16 cellular contexts compared by ENCODE assay signal in the genomic region with DNA sequence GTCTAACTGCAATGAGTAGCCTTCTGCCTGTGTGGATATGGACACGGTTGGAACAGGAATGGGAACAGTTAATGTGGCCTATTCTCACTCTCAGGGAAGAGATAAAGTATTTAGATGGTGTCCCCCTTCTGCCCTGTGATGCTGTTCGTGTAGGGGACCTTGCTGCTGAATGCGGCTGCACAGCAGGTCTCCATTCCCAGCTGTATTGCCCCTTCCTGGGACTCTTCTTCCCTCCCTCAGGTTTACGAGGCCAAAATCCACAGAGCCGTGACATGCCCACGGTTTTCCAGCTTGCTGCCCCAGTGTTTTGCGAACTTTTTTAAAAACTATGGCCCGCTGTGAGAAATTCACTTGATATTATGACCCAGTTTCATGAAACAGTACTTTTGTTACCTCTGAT. TPM values are rescaled to one million over a fixed set of nuclear protein-coding genes. Genes with fewer than 3 reads are reported as not detected.
DNase-seq lines count a peak whose midpoint lies in the region; ATAC-seq and TF ChIP-seq lines count a peak whose summit lies in the region.
"Had no signal": no experiment of that assay in that cellular context is flagged by ENCODE, and none has a peak within 500 bp of the region (broad histone marks: within the 10 kb centered on the region; RNA-seq: fewer than 3 reads in every experiment).

No MANE protein-coding gene starts in this region.

- H3K4me1 Mint-ChIP-seq in activated B cell treated with CpG ODN at 0.5 μM for 24 hours = peaks cover 53% of the 10 kb centered on the region
- peaks cover 49% of the 10 kb centered on the region for H3K4me1 Mint-ChIP-seq in activated T-helper 1 cell treated with anti-CD3 and anti-CD28 coated beads, Interleukin-12 subunit alpha, Interleukin-12 subunit beta, Interleukin-2, Interleukin-4 antibody, amounts not matched to agents 30 ng/mL and 10 ng/mL and 1 ng/mL, durations not matched to agents 14 hours and 24 hours and 36 hours (ENCODE audit: low read depth)

- H3K4me3 Mint-ChIP-seq in activated B cell treated with CpG ODN at 0.5 μM for 24 hours = no peak overlapping the region
- no peak overlapping the region for H3K4me3 Mint-ChIP-seq in activated T-helper 1 cell treated with anti-CD3 and anti-CD28 coated beads, Interleukin-12 subunit alpha, Interleukin-12 subunit beta, Interleukin-2, Interleukin-4 antibody, amounts not matched to agents 30 ng/mL and 10 ng/mL and 1 ng/mL, durations not matched to agents 14 hours and 24 hours and 36 hours

- H3K9ac ChIP-seq in MM.1S (ENCODE audit: low read length) = no peak overlapping the region

- H3K9me3 Mint-ChIP-seq in activated B cell treated with CpG ODN at 0.5 μM for 24 hours = no peaks in the 10 kb centered on the region
- no peaks in the 10 kb centered on the region for H3K9me3 Mint-ChIP-seq in activated T-helper 1 cell treated with anti-CD3 and anti-CD28 coated beads, Interleukin-12 subunit alpha, Interleukin-12 subunit beta, Interleukin-2, Interleukin-4 antibody, amounts not matched to agents 30 ng/mL and 10 ng/mL and 1 ng/mL, durations not matched to agents 14 hours and 24 hours and 36 hours

- TF ChIP-seq POLR2A in prostate gland (IDR thresholded peaks at IDR 0.05) = no peak

- 0 out of 2 replicates have a peak, but pooled peaks cover 3% of the 10 kb centered on the region for H3K36me3 ChIP-seq in MM.1S (replicated peaks; ENCODE audit: insufficient read depth, low read length)
- no peaks in the 10 kb centered on the region for H3K36me3 ChIP-seq in prostate gland

- no peaks in the 10 kb centered on the region for H3K9me3 ChIP-seq in MM.1S (replicated peaks; ENCODE audit: insufficient read depth, low read length)
- no peaks in the 10 kb centered on the region for H3K9me3 ChIP-seq in prostate gland
- H3K9me3 ChIP-seq: SJSA1 had no signal

- H3K27ac Mint-ChIP-seq in activated B cell treated with CpG ODN at 0.5 μM for 24 hours = peak overlapping the region; percentile 44
- H3K27ac Mint-ChIP-seq in activated T-helper 1 cell treated with anti-CD3 and anti-CD28 coated beads, Interleukin-12 subunit alpha, Interleukin-12 subunit beta, Interleukin-2, Interleukin-4 antibody, amounts not matched to agents 30 ng/mL and 10 ng/mL and 1 ng/mL, durations not matched to agents 14 hours and 24 hours and 36 hours = no peak overlapping the region

- H3K27me3 Mint-ChIP-seq in activated B cell treated with CpG ODN at 0.5 μM for 24 hours = no peaks in the 10 kb centered on the region
- no peaks in the 10 kb centered on the region for H3K27me3 Mint-ChIP-seq in activated T-helper 1 cell treated with anti-CD3 and anti-CD28 coated beads, Interleukin-12 subunit alpha, Interleukin-12 subunit beta, Interleukin-2, Interleukin-4 antibody, amounts not matched to agents 30 ng/mL and 10 ng/mL and 1 ng/mL, durations not matched to agents 14 hours and 24 hours and 36 hours (ENCODE audit: insufficient read depth)

- POLR2A ChIA-PET in activated B cell treated with CpG ODN at 0.5 μM for 24 hours (lab: Charles Lee) = interaction anchor here (0.6 to 1.7 kb wide), 2 partner anchors 10 to 40 kb away, joined by 5 to 6 read pairs; no protein-coding TSS in a partner anchor

- no peak overlapping the region for H2AFZ ChIP-seq in MM.1S (ENCODE audit: low read length)

- H3K79me2 ChIP-seq in MM.1S (ENCODE audit: low read length) = peaks cover 65% of the 10 kb centered on the region

- 0 out of 2 replicates have a peak overlapping the region, but pooled peaks have one; percentile 42 for H3K4me2 ChIP-seq in MM.1S (ENCODE audit: low read depth, low read length)

- H3K36me3 Mint-ChIP-seq in activated B cell treated with CpG ODN at 0.5 μM for 24 hours (ENCODE audit: low read depth) = peaks cover 52% of the 10 kb centered on the region
- H3K36me3 Mint-ChIP-seq in activated T-helper 1 cell treated with anti-CD3 and anti-CD28 coated beads, Interleukin-12 subunit alpha, Interleukin-12 subunit beta, Interleukin-2, Interleukin-4 antibody, amounts not matched to agents 30 ng/mL and 10 ng/mL and 1 ng/mL, durations not matched to agents 14 hours and 24 hours and 36 hours (ENCODE audit: low read depth) = peaks cover 12% of the 10 kb centered on the region

- ATAC-seq in activated B cell treated with CpG ODN at 0.5 μM for 24 hours (ENCODE audit: low read depth) (no peak), HG02763 (IDR thresholded peaks at IDR 0.05; ENCODE audit: unreplicated experiment) (no peak)
- ATAC-seq: Panc1 had no signal

- H3K4me1 ChIP-seq in MM.1S (ENCODE audit: low read length) (peaks cover 83% of the 10 kb centered on the region), prostate gland (replicated peaks) (no peaks in the 10 kb centered on the region)

- CTCF ChIA-PET in activated B cell treated with CpG ODN at 0.5 μM for 24 hours (lab: Charles Lee) = interaction anchor here (0.6 kb wide), 1 partner anchor 799 kb away, joined by 3 read pairs; no protein-coding TSS in a partner anchor

- H3K4me3 ChIP-seq in MM.1S (ENCODE audit: low read length) (no peak overlapping the region), prostate gland (no peak overlapping the region)
- H3K4me3 ChIP-seq: SJSA1 had no signal

- H3F3A ChIP-seq in MM.1S (ENCODE audit: insufficient read depth, low read length) = peaks cover 53% of the 10 kb centered on the region

- H3K27me3 ChIP-seq in MM.1S (replicated peaks; ENCODE audit: insufficient read depth, low read length) (no peaks in the 10 kb centered on the region), prostate gland (replicated peaks; ENCODE audit: insufficient read depth) (no peaks in the 10 kb centered on the region)
- H3K27me3 ChIP-seq: SJSA1 had no signal

- H4K20me1 ChIP-seq in MM.1S (ENCODE audit: insufficient read depth, low read length) = no peaks in the 10 kb centered on the region

- H3K9me2 ChIP-seq in MM.1S (replicated peaks; ENCODE audit: insufficient read depth, low read length) = no peaks in the 10 kb centered on the region

- H3K27ac ChIP-seq in MM.1S (ENCODE audit: low read length) = no peak overlapping the region
- H3K27ac ChIP-seq in prostate gland = no peak overlapping the region
- H3K27ac ChIP-seq: SJSA1 had no signal

- intact Hi-C loops in activated B cell treated with CpG ODN at 0.5 μM for 24 hours (cut with micrococcal nuclease) = no loop called here
- intact Hi-C loops in activated T-helper 1 cell treated with anti-CD3 and anti-CD28 coated beads, Interleukin-12 subunit alpha, Interleukin-12 subunit beta, Interleukin-2, Interleukin-4 antibody, amounts not matched to agents 30 ng/mL and 10 ng/mL and 1 ng/mL, durations not matched to agents 14 hours and 24 hours and 36 hours (cut with micrococcal nuclease) = no loop called here
- intact Hi-C loops in prostate gland (cut with DNase I) = no loop called here

- TF ChIP-seq CTCF in MM.1S (IDR thresholded peaks at IDR 0.05; ENCODE audit: low read length) (no peak), activated B cell treated with CpG ODN at 0.5 μM for 24 hours (IDR thresholded peaks at IDR 0.05) (no peak), prostate gland (IDR thresholded peaks at IDR 0.05) (no peak)

- 83% methylated on average over 8 of the region's 8 CpGs for WGBS in prostate gland

- DNase-seq in MM.1S = no peak
- DNase-seq in activated B cell treated with CpG ODN at 0.5 μM for 24 hours = no peak
- DNase-seq in iPS-NIHi7 (ENCODE audit: extremely low spot score) = peak; percentile 21
- no peak for DNase-seq in activated T-helper 1 cell treated with anti-CD3 and anti-CD28 coated beads, Interleukin-12 subunit alpha, Interleukin-12 subunit beta, Interleukin-2, Interleukin-4 antibody, amounts not matched to agents 30 ng/mL and 10 ng/mL and 1 ng/mL, durations not matched to agents 14 hours and 24 hours and 36 hours (ENCODE audit: low spot score)
- no peak for DNase-seq in prostate gland (ENCODE audit: low spot score)
- DNase-seq in NCI-H1436 (lab: John Stamatoyannopoulos, UW) = no peak
- DNase-seq: ACHN, C1 segment of cervical spinal cord, NCI-H1417, NCI-H187 treated with DMSO at 0.1 percent for 48 hours, NCI-H226, NCI-H524 treated with DMSO at 0.1 percent for 48 hours, SW 1271 had no signal

RNA-seq across cellular contexts. Expression of a gene that starts 50.3 kb away (rescaled TPM):
- total RNA-seq in activated B cell treated with CpG ODN at 0.5 μM for 24 hours = 53.1 and 53.7 TPM in 2 replicates
- 22.9 and 25.3 TPM in 2 replicates for total RNA-seq in activated T-helper 1 cell treated with anti-CD3 and anti-CD28 coated beads, Interleukin-12 subunit alpha, Interleukin-12 subunit beta, Interleukin-2, Interleukin-4 antibody, amounts not matched to agents 30 ng/mL and 10 ng/mL and 1 ng/mL, durations not matched to agents 14 hours and 24 hours and 36 hours
- total RNA-seq in prostate gland = 10 to 100 TPM; 26.4 to 49.5 TPM

RNA-seq across cellular contexts. Expression of a gene that starts 55.9 kb away (rescaled TPM):
- 42.6 and 44.1 TPM in 2 replicates for total RNA-seq in activated B cell treated with CpG ODN at 0.5 μM for 24 hours
- 52.4 and 54.6 TPM in 2 replicates for total RNA-seq in activated T-helper 1 cell treated with anti-CD3 and anti-CD28 coated beads, Interleukin-12 subunit alpha, Interleukin-12 subunit beta, Interleukin-2, Interleukin-4 antibody, amounts not matched to agents 30 ng/mL and 10 ng/mL and 1 ng/mL, durations not matched to agents 14 hours and 24 hours and 36 hours
- total RNA-seq in prostate gland = 10 to 100 TPM; 28.9 to 35.2 TPM
